In the genomic region with DNA sequence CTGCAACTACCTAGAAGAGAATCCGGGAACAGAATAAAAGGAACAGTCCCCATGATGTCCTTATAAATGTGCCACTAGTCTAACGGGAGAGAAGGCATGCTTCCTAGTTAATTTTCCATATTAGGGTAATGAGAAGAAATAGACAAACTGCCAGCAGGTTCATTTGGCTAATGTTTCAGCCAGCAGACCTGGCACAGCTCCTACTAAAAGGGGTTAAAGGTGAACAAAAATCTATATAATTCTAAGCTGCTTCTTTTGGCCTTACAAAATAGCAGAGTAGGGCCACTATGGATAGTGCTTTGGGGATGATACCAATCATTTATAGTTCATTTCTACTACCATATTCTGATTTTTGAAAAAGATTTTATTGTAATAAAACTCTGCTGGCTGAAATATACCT, we compare ENCODE assay signal across 15 cellular contexts.
A peak's percentile ranks its signal among the peaks of the same experiment; 100 is the strongest.
DNase-seq lines count a peak whose midpoint lies in the region; ATAC-seq lines count a peak whose summit lies in the region.
"Had no signal": no experiment of that assay in that cellular context is flagged by ENCODE, and none has a peak within 500 bp of the region (broad histone marks: within the 10 kb centered on the region; RNA-seq: fewer than 3 reads in every experiment).

No MANE protein-coding gene starts in this region.

- no peak overlapping the region for H3K4me2 ChIP-seq in Karpas-422 (ENCODE audit: low read depth, low read length, poor library complexity, severe bottlenecking)

- H3K79me2 ChIP-seq in Karpas-422 (ENCODE audit: low read length) = no peaks in the 10 kb centered on the region

- peaks cover 30% of the 10 kb centered on the region for H3K9me3 ChIP-seq in Karpas-422 (ENCODE audit: low read length)

- no peak overlapping the region for H3K27ac ChIP-seq in Karpas-422 (ENCODE audit: low read length)

- peak; percentile 17 for DNase-seq in Karpas-422
- peak; percentile 49 for DNase-seq in NCI-H1105 treated with DMSO at 0.1 percent for 48 hours (lab: John Stamatoyannopoulos, UW)
- peak; percentile 30 for DNase-seq in NCI-H69 (lab: John Stamatoyannopoulos, UW)
- DNase-seq in activated CD4-positive, CD25-positive, alpha-beta regulatory T cell treated with anti-CD3 and anti-CD28 coated beads, Interleukin-2, amount 50 U/mL, for 72 hours = no peak
- DNase-seq in nucleus accumbens (lab: John Stamatoyannopoulos, UW) = no peak
- DNase-seq: C1 segment of cervical spinal cord; Calu3; CD4-positive, alpha-beta memory T cell; COR-L47; DMS53; DMS79 treated with DMSO at 0.1 percent for 48 hours; GF-D8; H7; HCEC 1CT had no signal

- no peaks in the 10 kb centered on the region for H3K27me3 ChIP-seq in Karpas-422 (ENCODE audit: low read length)

- no peaks in the 10 kb centered on the region for H4K20me1 ChIP-seq in Karpas-422 (ENCODE audit: insufficient read depth, low read depth, low read length)

- no peaks in the 10 kb centered on the region for H3K4me1 ChIP-seq in Karpas-422 (ENCODE audit: low read length)

- H3K36me3 ChIP-seq in Karpas-422 (ENCODE audit: insufficient read depth, low read length) = no peaks in the 10 kb centered on the region

- H3K9ac ChIP-seq in Karpas-422 (ENCODE audit: low read length) = no peak overlapping the region

- H3K4me3 ChIP-seq in Karpas-422 (ENCODE audit: low read length) = no peak overlapping the region

- no peak for ATAC-seq in HG03378 (IDR thresholded peaks at IDR 0.05; ENCODE audit: unreplicated experiment)

- H3K9me2 ChIP-seq in Karpas-422 (replicated peaks; ENCODE audit: insufficient read depth, low read length) = no peaks in the 10 kb centered on the region

- H2AFZ ChIP-seq in Karpas-422 (ENCODE audit: low read length) = no peak overlapping the region

Comparison
In these comparisons a context has a peak if more than half of its experiments do, and no peak if none do; other contexts are left out.
1. DNase-seq: peak in Karpas-422 (single experiment), NCI-H1105 treated with DMSO at 0.1 percent for 48 hours (single experiment) and NCI-H69 (single experiment); none in activated CD4-positive, CD25-positive, alpha-beta regulatory T cell treated with anti-CD3 and anti-CD28 coated beads, Interleukin-2, amount 50 U/mL, for 72 hours (single experiment) and nucleus accumbens (0 of 56).